Comparison of ENCODE assay signal across 1 cellular context in the genomic region with DNA sequence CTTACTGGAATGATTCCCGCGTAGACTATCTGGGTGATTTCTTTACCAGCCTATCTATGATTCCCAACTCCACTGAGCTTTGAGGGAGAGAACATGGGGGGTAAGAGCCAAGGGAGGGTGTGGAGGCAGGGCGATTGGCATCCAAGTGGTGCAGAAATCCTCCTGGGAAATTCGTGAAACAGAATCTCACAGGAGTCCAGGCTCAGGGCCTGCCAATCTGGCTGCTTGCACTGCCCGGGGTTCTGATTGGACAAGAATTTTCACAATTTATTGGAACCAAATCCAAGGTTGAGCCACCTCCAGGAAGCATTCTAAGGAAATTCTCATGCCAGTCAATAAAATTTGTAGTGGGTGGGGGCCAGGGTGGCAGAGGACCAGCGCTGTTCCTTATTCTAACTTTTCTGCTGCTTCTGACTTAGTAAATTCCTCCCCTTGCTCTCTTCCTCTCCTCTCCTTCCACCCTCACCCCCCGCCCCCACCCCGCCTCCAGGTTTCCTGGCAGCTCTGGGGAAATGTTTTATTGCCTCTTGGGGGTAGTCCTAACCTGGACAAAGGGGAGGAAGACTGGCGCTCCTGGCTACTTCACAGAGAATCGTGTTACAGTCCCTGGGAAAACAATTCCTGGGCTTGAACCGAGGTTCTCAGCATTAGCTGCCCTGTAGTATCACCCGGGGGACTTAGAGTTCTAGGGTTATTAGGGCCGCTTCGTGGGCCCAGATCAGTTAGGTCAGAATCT.
TF ChIP-seq lines count a peak whose summit lies in the region.

No MANE protein-coding gene starts in this region.

TF ChIP-seq in HEK293, 187 proteins besides CTCF, POLR2A, EP300 and RAD21 (continued from another document):
- TF ChIP-seq, protein P1, sequence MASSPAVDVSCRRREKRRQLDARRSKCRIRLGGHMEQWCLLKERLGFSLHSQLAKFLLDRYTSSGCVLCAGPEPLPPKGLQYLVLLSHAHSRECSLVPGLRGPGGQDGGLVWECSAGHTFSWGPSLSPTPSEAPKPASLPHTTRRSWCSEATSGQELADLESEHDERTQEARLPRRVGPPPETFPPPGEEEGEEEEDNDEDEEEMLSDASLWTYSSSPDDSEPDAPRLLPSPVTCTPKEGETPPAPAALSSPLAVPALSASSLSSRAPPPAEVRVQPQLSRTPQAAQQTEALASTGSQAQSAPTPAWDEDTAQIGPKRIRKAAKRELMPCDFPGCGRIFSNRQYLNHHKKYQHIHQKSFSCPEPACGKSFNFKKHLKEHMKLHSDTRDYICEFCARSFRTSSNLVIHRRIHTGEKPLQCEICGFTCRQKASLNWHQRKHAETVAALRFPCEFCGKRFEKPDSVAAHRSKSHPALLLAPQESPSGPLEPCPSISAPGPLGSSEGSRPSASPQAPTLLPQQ (tag by site-specific recombination; IDR thresholded peaks at IDR 0.05) = no peak
- TF ChIP-seq ZNF335 (tag by site-specific recombination; conservative IDR thresholded peaks at IDR 0.05) = peak; percentile 19; the same call in 1 of the 2 replicates
- no peak for TF ChIP-seq ZNF501 (tag by site-specific recombination; IDR thresholded peaks at IDR 0.05)
- TF ChIP-seq, protein P2, sequence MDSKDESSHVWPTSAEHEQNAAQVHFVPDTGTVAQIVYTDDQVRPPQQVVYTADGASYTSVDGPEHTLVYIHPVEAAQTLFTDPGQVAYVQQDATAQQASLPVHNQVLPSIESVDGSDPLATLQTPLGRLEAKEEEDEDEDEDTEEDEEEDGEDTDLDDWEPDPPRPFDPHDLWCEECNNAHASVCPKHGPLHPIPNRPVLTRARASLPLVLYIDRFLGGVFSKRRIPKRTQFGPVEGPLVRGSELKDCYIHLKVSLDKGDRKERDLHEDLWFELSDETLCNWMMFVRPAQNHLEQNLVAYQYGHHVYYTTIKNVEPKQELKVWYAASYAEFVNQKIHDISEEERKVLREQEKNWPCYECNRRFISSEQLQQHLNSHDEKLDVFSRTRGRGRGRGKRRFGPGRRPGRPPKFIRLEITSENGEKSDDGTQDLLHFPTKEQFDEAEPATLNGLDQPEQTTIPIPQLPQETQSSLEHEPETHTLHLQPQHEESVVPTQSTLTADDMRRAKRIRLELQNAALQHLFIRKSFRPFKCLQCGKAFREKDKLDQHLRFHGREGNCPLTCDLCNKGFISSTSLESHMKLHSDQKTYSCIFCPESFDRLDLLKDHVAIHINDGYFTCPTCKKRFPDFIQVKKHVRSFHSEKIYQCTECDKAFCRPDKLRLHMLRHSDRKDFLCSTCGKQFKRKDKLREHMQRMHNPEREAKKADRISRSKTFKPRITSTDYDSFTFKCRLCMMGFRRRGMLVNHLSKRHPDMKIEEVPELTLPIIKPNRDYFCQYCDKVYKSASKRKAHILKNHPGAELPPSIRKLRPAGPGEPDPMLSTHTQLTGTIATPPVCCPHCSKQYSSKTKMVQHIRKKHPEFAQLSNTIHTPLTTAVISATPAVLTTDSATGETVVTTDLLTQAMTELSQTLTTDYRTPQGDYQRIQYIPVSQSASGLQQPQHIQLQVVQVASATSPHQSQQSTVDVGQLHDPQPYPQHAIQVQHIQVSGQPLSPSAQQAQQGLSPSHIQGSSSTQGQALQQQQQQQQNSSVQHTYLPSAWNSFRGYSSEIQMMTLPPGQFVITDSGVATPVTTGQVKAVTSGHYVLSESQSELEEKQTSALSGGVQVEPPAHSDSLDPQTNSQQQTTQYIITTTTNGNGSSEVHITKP (tag by site-specific recombination; IDR thresholded peaks at IDR 0.05) = peak; percentile 72
- peak; percentile 68 for TF ChIP-seq ZNF341 (tag by site-specific recombination; IDR thresholded peaks at IDR 0.05; ENCODE audit: low read depth)
- TF ChIP-seq SP7 (tag by site-specific recombination; IDR thresholded peaks at IDR 0.05) = 0 out of 2 replicates have a peak, but pooled peaks have one; percentile 19
- peak; percentile 78 for TF ChIP-seq GLIS1 (tag by site-specific recombination; IDR thresholded peaks at IDR 0.05)
- TF ChIP-seq, protein P3, sequence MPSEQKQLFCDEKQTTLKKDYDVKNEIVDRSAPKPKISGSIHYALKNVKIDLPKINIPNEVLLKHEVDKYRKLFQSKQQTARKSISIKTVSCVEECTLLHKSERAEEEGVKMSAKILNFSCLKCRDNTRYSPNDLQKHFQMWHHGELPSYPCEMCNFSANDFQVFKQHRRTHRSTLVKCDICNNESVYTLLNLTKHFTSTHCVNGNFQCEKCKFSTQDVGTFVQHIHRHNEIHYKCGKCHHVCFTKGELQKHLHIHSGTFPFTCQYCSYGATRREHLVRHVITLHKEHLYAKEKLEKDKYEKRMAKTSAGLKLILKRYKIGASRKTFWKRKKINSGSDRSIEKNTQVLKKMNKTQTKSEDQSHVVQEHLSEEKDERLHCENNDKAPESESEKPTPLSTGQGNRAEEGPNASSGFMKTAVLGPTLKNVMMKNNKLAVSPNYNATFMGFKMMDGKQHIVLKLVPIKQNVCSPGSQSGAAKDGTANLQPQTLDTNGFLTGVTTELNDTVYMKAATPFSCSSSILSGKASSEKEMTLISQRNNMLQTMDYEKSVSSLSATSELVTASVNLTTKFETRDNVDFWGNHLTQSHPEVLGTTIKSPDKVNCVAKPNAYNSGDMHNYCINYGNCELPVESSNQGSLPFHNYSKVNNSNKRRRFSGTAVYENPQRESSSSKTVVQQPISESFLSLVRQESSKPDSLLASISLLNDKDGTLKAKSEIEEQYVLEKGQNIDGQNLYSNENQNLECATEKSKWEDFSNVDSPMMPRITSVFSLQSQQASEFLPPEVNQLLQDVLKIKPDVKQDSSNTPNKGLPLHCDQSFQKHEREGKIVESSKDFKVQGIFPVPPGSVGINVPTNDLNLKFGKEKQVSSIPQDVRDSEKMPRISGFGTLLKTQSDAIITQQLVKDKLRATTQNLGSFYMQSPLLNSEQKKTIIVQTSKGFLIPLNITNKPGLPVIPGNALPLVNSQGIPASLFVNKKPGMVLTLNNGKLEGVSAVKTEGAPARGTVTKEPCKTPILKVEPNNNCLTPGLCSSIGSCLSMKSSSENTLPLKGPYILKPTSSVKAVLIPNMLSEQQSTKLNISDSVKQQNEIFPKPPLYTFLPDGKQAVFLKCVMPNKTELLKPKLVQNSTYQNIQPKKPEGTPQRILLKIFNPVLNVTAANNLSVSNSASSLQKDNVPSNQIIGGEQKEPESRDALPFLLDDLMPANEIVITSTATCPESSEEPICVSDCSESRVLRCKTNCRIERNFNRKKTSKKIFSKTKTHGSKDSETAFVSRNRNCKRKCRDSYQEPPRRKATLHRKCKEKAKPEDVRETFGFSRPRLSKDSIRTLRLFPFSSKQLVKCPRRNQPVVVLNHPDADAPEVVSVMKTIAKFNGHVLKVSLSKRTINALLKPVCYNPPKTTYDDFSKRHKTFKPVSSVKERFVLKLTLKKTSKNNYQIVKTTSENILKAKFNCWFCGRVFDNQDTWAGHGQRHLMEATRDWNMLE (tag by site-specific recombination; conservative IDR thresholded peaks at IDR 0.05; ENCODE audit: low read depth) = no peak
- TF ChIP-seq ZNF132 (tag by site-specific recombination; IDR thresholded peaks at IDR 0.05; ENCODE audit: borderline replicate concordance) = no peak
- TF ChIP-seq GLI4 (tag by site-specific recombination; IDR thresholded peaks at IDR 0.05) = no peak
- TF ChIP-seq, protein P4, sequence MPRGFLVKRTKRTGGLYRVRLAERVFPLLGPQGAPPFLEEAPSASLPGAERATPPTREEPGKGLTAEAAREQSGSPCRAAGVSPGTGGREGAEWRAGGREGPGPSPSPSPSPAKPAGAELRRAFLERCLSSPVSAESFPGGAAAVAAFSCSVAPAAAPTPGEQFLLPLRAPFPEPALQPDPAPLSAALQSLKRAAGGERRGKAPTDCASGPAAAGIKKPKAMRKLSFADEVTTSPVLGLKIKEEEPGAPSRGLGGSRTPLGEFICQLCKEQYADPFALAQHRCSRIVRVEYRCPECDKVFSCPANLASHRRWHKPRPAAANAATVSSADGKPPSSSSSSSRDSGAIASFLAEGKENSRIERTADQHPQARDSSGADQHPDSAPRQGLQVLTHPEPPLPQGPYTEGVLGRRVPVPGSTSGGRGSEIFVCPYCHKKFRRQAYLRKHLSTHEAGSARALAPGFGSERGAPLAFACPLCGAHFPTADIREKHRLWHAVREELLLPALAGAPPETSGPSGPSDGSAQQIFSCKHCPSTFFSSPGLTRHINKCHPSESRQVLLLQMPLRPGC (tag by site-specific recombination; IDR thresholded peaks at IDR 0.05) = no peak
